ENCODE assay signal across 10 cellular contexts in the genomic region with DNA sequence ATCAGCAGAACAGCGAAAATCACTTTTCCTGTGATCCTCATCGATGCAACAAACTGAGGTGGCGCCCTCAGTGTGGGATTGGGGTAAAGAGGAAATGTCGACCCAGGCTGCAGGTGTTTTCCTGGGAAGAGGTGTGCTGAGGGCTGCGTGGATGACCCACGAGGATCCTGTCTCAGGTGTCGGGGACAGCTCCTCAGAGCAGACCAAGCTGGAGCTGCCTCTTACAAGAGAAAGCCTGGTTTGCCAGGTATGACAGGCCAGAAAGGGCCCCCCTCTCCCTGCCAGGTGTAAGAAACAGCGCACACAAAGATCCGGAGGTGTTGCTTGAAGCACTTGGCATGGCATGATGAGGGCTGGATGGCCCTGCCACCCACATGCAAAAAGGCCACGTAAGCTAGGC.
"Had no signal": no experiment of that assay in that cellular context is flagged by ENCODE, and none has a peak within 500 bp of the region (broad histone marks: within the 10 kb centered on the region; RNA-seq: fewer than 3 reads in every experiment).

No MANE protein-coding gene starts in this region.

- H3K27ac ChIP-seq: hepatocyte had no signal

- DNase-seq: activated CD4-positive, alpha-beta memory T cell treated with anti-CD3 and anti-CD28 coated beads for 36 hours; activated CD4-positive, CD25-positive, alpha-beta regulatory T cell treated with anti-CD3 and anti-CD28 coated beads, Interleukin-2, amount 50 U/mL, for 72 hours; activated naive CD4-positive, alpha-beta T cell treated with anti-CD3 and anti-CD28 coated beads for 36 hours; central memory CD4-positive, alpha-beta T cell; effector memory CD8-positive, alpha-beta T cell; kidney; stimulated activated CD4-positive, alpha-beta T cell treated with anti-CD3 and anti-CD28 coated beads, Interleukin-2, amount 100 ng/mL, for 24 hours; stimulated activated naive CD8-positive, alpha-beta T cell treated with anti-CD3 and anti-CD28 coated beads, Interleukin-15, Interleukin-2, amounts not matched to agents 100 U/mL and 50 U/mL, for 24 hours had no signal

- H3K4me3 ChIP-seq: hepatocyte had no signal

- H3K27me3 ChIP-seq: hepatocyte had no signal

- ATAC-seq: activated T-helper 17 cell treated with anti-CD3 and anti-CD28 coated beads, Interleukin-2, amount 50 U/mL, for 72 hours; effector memory CD8-positive, alpha-beta T cell; stimulated activated naive CD8-positive, alpha-beta T cell treated with anti-CD3 and anti-CD28 coated beads, Interleukin-15, Interleukin-2, amounts not matched to agents 100 U/mL and 50 U/mL, for 24 hours had no signal
